In the genomic region with DNA sequence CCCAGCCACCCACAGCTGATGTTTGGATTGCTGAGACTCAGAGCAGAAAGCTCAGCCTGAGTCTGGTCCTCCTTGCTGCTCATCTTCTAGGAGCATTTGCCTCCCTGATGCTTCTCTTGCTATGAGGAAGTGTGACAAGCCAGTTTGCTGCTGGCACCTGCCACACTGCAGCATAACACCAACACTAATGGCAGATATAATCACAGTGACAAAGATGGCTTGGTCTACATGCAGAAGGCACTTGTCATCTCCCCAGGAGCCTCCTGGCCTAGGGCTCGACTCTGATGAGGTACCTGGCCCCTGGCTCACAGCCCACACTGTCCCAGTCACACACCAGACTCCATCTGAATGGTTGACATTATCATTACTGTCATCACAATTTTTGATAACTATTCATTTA, we compare ENCODE assay signal across 15 cellular contexts. TPM values are rescaled to one million over a fixed set of nuclear protein-coding genes. Genes with fewer than 3 reads are reported as not detected.
DNase-seq lines count a peak whose midpoint lies in the region; TF ChIP-seq lines count a peak whose summit lies in the region.
"Had no signal": no experiment of that assay in that cellular context is flagged by ENCODE, and none has a peak within 500 bp of the region (broad histone marks: within the 10 kb centered on the region; RNA-seq: fewer than 3 reads in every experiment).

No MANE protein-coding gene starts in this region.

- H3K9me3 ChIP-seq in Karpas-422 (ENCODE audit: low read length) = no peaks in the 10 kb centered on the region
- no peaks in the 10 kb centered on the region for H3K9me3 ChIP-seq in neural cell (ENCODE audit: low read length)

- in situ Hi-C loops in brain microvascular endothelial cell (cut with HindIII; ENCODE audit: low pct_ligation_motif_present, low sequenced_read_pairs) = no loop called here

- H3K4me1 ChIP-seq in Karpas-422 (ENCODE audit: low read length) = peaks cover 13% of the 10 kb centered on the region

- H3K9ac ChIP-seq in Karpas-422 (ENCODE audit: low read length) = no peak overlapping the region
- H3K9ac ChIP-seq in neural cell (ENCODE audit: low read length) = no peak overlapping the region

- H3K4me2 ChIP-seq in Karpas-422 (ENCODE audit: low read depth, low read length, poor library complexity, severe bottlenecking) (no peak overlapping the region), neural cell (ENCODE audit: low read length) (no peak overlapping the region)
- H3K4me2 ChIP-seq: GM23338 had no signal

- H3K9me2 ChIP-seq in Karpas-422 (replicated peaks; ENCODE audit: insufficient read depth, low read length) (no peaks in the 10 kb centered on the region), neural cell (ENCODE audit: insufficient read depth, low read length) (no peaks in the 10 kb centered on the region)

- no peaks in the 10 kb centered on the region for H3K36me3 ChIP-seq in Karpas-422 (ENCODE audit: insufficient read depth, low read length)
- H3K36me3 ChIP-seq in neural cell (ENCODE audit: insufficient read depth, low read length) = no peaks in the 10 kb centered on the region
- H3K36me3 ChIP-seq in brain microvascular endothelial cell (replicated peaks) = no peaks in the 10 kb centered on the region

- no peaks in the 10 kb centered on the region for H3F3A ChIP-seq in neural cell (ENCODE audit: insufficient read depth, low read length, poor library complexity, severe bottlenecking)

- peak; percentile 61 for TF ChIP-seq EP300 in neural cell (conservative IDR thresholded peaks at IDR 0.05; ENCODE audit: poor library complexity, severe bottlenecking)

- H3K4me3 ChIP-seq in Karpas-422 (ENCODE audit: low read length) = no peak overlapping the region
- peak overlapping the region; percentile 26 for H3K4me3 ChIP-seq in neural cell (ENCODE audit: low read length)
- H3K4me3 ChIP-seq in brain microvascular endothelial cell (ENCODE audit: low read depth, low read length) = no peak overlapping the region
- H3K4me3 ChIP-seq: GM23338 had no signal

- peak; percentile 36 for DNase-seq in Karpas-422
- DNase-seq in NCI-H2227 (lab: John Stamatoyannopoulos, UW; ENCODE audit: unreplicated experiment) = peak; percentile 30
- no peak for DNase-seq in brain microvascular endothelial cell
- DNase-seq in globus pallidus (ENCODE audit: low spot score) = no peak
- no peak for DNase-seq in NCI-H2196 (lab: John Stamatoyannopoulos, UW; ENCODE audit: unreplicated experiment)
- DNase-seq: C1 segment of cervical spinal cord; Calu3; CD4-positive, alpha-beta memory T cell; COR-L47; DMS53; DMS79 treated with DMSO at 0.1 percent for 48 hours; GF-D8; H9 had no signal

- TF ChIP-seq CTCF in neural cell (IDR thresholded peaks at IDR 0.05; ENCODE audit: poor library complexity, severe bottlenecking) (no peak), brain microvascular endothelial cell (IDR thresholded peaks at IDR 0.05; ENCODE audit: low read depth, low read length, missing control alignments) (no peak)

- H3K79me2 ChIP-seq in Karpas-422 (ENCODE audit: low read length) = no peaks in the 10 kb centered on the region
- H3K79me2 ChIP-seq in neural cell (replicated peaks; ENCODE audit: insufficient read depth, low read length) = no peaks in the 10 kb centered on the region

- H3K27ac ChIP-seq in Karpas-422 (ENCODE audit: low read length) = no peak overlapping the region
- peak overlapping the region; percentile 13 for H3K27ac ChIP-seq in neural cell (ENCODE audit: low read length)
- no peak overlapping the region for H3K27ac ChIP-seq in brain microvascular endothelial cell

- H4K20me1 ChIP-seq in Karpas-422 (ENCODE audit: insufficient read depth, low read depth, low read length) (no peaks in the 10 kb centered on the region), neural cell (ENCODE audit: insufficient read depth) (no peaks in the 10 kb centered on the region)

- H3K27me3 ChIP-seq in Karpas-422 (ENCODE audit: low read length) (no peaks in the 10 kb centered on the region), neural cell (ENCODE audit: insufficient read depth, low read depth, low read length) (peaks cover 24% of the 10 kb centered on the region), brain microvascular endothelial cell (replicated peaks) (no peaks in the 10 kb centered on the region)

- TF ChIP-seq RAD21 in neural cell (conservative IDR thresholded peaks at IDR 0.05) = no peak

- H2AFZ ChIP-seq in Karpas-422 (ENCODE audit: low read length) = no peak overlapping the region
- H2AFZ ChIP-seq in neural cell (ENCODE audit: low read depth, low read length) = no peak overlapping the region
- H2AFZ ChIP-seq: GM23338 had no signal

TF ChIP-seq in neural cell, 6 proteins besides CTCF, POLR2A, EP300 and RAD21:
- TF ChIP-seq POLR2AphosphoS5 (IDR thresholded peaks at IDR 0.05) (peak; percentile 54), TAF1 (IDR thresholded peaks at IDR 0.05; ENCODE audit: low read depth) (no peak)

RNA-seq across cellular contexts. Expression of a gene that starts 13.9 kb away (rescaled TPM):
- total RNA-seq in Karpas-422 (2014; rRNA removed; shearing (Covaris generic); ENCODE audit: low replicate concordance) = 28.4 and 59.7 TPM in 2 replicates
- polyA plus RNA-seq in neural cell = 48.2 and 52.1 TPM in 2 replicates
- polyA minus RNA-seq in neural cell = 36.8 and 44.3 TPM in 2 replicates

Comparison
In these comparisons a context has a peak if more than half of its experiments do, and no peak if none do; other contexts are left out.
1. DNase-seq: peak in Karpas-422 (single experiment) and NCI-H2227 (single experiment); none in brain microvascular endothelial cell (single experiment), globus pallidus (single experiment) and NCI-H2196 (single experiment).